ENCODE assay signal across 16 cellular contexts in genomic region chr4:165563851-165564250, GRCh38.
"Had no signal": no experiment of that assay in that cellular context is flagged by ENCODE, and none has a peak within 500 bp of the region (broad histone marks: within the 10 kb centered on the region; RNA-seq: fewer than 3 reads in every experiment).

No MANE protein-coding gene starts in this region.

- H3K9me3 ChIP-seq: tibial artery, uterus had no signal

- H3K4me3 Mint-ChIP-seq: activated T-helper 1 cell treated with anti-CD3 and anti-CD28 coated beads, Interleukin-12 subunit alpha, Interleukin-12 subunit beta, Interleukin-2, Interleukin-4 antibody, amounts not matched to agents 30 ng/mL and 10 ng/mL and 1 ng/mL, durations not matched to agents 14 hours and 24 hours and 36 hours; endodermal cell; neural crest cell had no signal

- H3K9ac ChIP-seq: parathyroid adenoma had no signal

- H3K9me3 Mint-ChIP-seq: activated T-helper 1 cell treated with anti-CD3 and anti-CD28 coated beads, Interleukin-12 subunit alpha, Interleukin-12 subunit beta, Interleukin-2, Interleukin-4 antibody, amounts not matched to agents 30 ng/mL and 10 ng/mL and 1 ng/mL, durations not matched to agents 14 hours and 24 hours and 36 hours had no signal

- H3K4me3 ChIP-seq: esophagus muscularis mucosa, right atrium auricular region, tibial artery, uterus had no signal

- H3K4me1 Mint-ChIP-seq: endodermal cell, neural crest cell had no signal

- H3K79me2 ChIP-seq: parathyroid adenoma had no signal

- H3K4me1 ChIP-seq: parathyroid adenoma, right atrium auricular region, uterus had no signal

- H2AFZ ChIP-seq: parathyroid adenoma had no signal

- H3K27ac ChIP-seq: brain microvascular endothelial cell, esophagus muscularis mucosa, parathyroid adenoma, right atrium auricular region, tibial artery, uterus, VCaP had no signal

- H3K27ac Mint-ChIP-seq: activated T-helper 1 cell treated with anti-CD3 and anti-CD28 coated beads, Interleukin-12 subunit alpha, Interleukin-12 subunit beta, Interleukin-2, Interleukin-4 antibody, amounts not matched to agents 30 ng/mL and 10 ng/mL and 1 ng/mL, durations not matched to agents 14 hours and 24 hours and 36 hours; endodermal cell had no signal

- DNase-seq: activated CD4-positive, alpha-beta T cell treated with anti-CD3 and anti-CD28 coated beads for 4 hours; activated naive CD4-positive, alpha-beta T cell treated with Interleukin-2 at 50 U/mL for 16 hours; brain microvascular endothelial cell; dermis blood vessel endothelial cell; endodermal cell; kidney glomerular epithelial cell; small intestine; T-helper 9 cell; tibial artery; uterus had no signal

- H3K27me3 ChIP-seq: brain microvascular endothelial cell, esophagus muscularis mucosa, right atrium auricular region, tibial artery, uterus had no signal

- H3K36me3 ChIP-seq: brain microvascular endothelial cell, esophagus muscularis mucosa, right atrium auricular region, tibial artery, uterus had no signal

- FAIRE-seq: small intestine had no signal
